17 cellular contexts compared by ENCODE assay signal in genomic region chr3:13771496-13771895, GRCh38.
DNase-seq lines count a peak whose midpoint lies in the region; ATAC-seq lines count a peak whose summit lies in the region.
"Had no signal": no experiment of that assay in that cellular context is flagged by ENCODE, and none has a peak within 500 bp of the region (broad histone marks: within the 10 kb centered on the region; RNA-seq: fewer than 3 reads in every experiment).

No MANE protein-coding gene starts in this region.

- no peak overlapping the region for H2BK15ac ChIP-seq in mesendoderm (replicated peaks; ENCODE audit: low read depth)

- no peak overlapping the region for H3K4me2 ChIP-seq in mesendoderm (ENCODE audit: low read length)

- no peak overlapping the region for H3K9ac ChIP-seq in mesendoderm (ENCODE audit: low read length)

- no peak overlapping the region for H3K23ac ChIP-seq in mesendoderm (ENCODE audit: low read length)

- H3K4me1 Mint-ChIP-seq in T-helper 17 cell, result peaks cover 11% of the 10 kb centered on the region
- H3K4me1 Mint-ChIP-seq: B cell had no signal

- no peak overlapping the region for H3K4me3 Mint-ChIP-seq in T-helper 17 cell
- H3K4me3 Mint-ChIP-seq: B cell had no signal

- H3K4me3 ChIP-seq in mesendoderm (ENCODE audit: low read length), result no peak overlapping the region

- no peak overlapping the region for H4K5ac ChIP-seq in mesendoderm (ENCODE audit: low read length)

- H2BK5ac ChIP-seq in mesendoderm (ENCODE audit: low read length), result no peak overlapping the region

- H3K36me3 ChIP-seq in mesendoderm (ENCODE audit: control insufficient read depth, insufficient read depth, low read length), result no peaks in the 10 kb centered on the region

- H3K27me3 ChIP-seq in mesendoderm (ENCODE audit: insufficient read depth, low read length, poor library complexity), result no peaks in the 10 kb centered on the region

- H3K4me1 ChIP-seq in mesendoderm (ENCODE audit: control insufficient read depth, low read depth, low read length), result peaks cover 6% of the 10 kb centered on the region

- H3K27ac Mint-ChIP-seq in T-helper 17 cell, result peak overlapping the region; percentile 39
- H3K27ac Mint-ChIP-seq: B cell had no signal

- H3K27ac ChIP-seq in mesendoderm (ENCODE audit: low read depth, low read length), result no peak overlapping the region
- H3K27ac ChIP-seq: HL-60 had no signal

- H3K56ac ChIP-seq in mesendoderm (ENCODE audit: low read length), result peak overlapping the region; percentile 0

- H2BK120ac ChIP-seq in mesendoderm (ENCODE audit: low read depth, low read length), result no peak overlapping the region

- no peak overlapping the region for H3K18ac ChIP-seq in mesendoderm (ENCODE audit: low read length)

- H4K8ac ChIP-seq in mesendoderm (ENCODE audit: low read depth, low read length), result no peak overlapping the region

- no CpG with 5 or more reads among the region's 9 CpGs for WGBS in mesendoderm (ENCODE audit: extremely low coverage, insufficient coverage, low lambda C conversion rate)

- H3K79me2 ChIP-seq in mesendoderm (ENCODE audit: control insufficient read depth, insufficient read depth, low read length), result no peaks in the 10 kb centered on the region

- no peaks in the 10 kb centered on the region for H3K36me3 Mint-ChIP-seq in T-helper 17 cell (ENCODE audit: low read depth)
- H3K36me3 Mint-ChIP-seq: CD4-positive, alpha-beta memory T cell had no signal

- H3K9me3 ChIP-seq in T-helper 17 cell (ENCODE audit: control insufficient read depth, low read length, poor library complexity, severe bottlenecking), result no peaks in the 10 kb centered on the region

- H3K4ac ChIP-seq in mesendoderm (ENCODE audit: low read depth, low read length), result no peak overlapping the region

- DNase-seq in activated CD8-positive, alpha-beta memory T cell treated with anti-CD3 and anti-CD28 coated beads, Interleukin-2, amount 50 U/mL, for 48 hours, result peak; percentile 33
- no peak for DNase-seq in activated CD8-positive, alpha-beta memory T cell treated with anti-CD3 and anti-CD28 coated beads for 24 hours
- DNase-seq in T-helper 17 cell (no peak), mesendoderm (no peak), posterior vena cava (ENCODE audit: low spot score) (peak; percentile 34), AG20443 (ENCODE audit: low spot score) (no peak), anterior cingulate cortex (lab: John Stamatoyannopoulos, UW) (no peak), NCI-H748 (lab: John Stamatoyannopoulos, UW; ENCODE audit: unreplicated experiment) (no peak)
- DNase-seq: 8988T; C1 segment of cervical spinal cord; CD4-positive, alpha-beta memory T cell; DMS153; DMS79 treated with DMSO at 0.1 percent for 48 hours; EL had no signal

- no peaks in the 10 kb centered on the region for H3K79me1 ChIP-seq in mesendoderm (ENCODE audit: low read length)

- H3K27me3 Mint-ChIP-seq in T-helper 17 cell, result peaks cover 24% of the 10 kb centered on the region

- ATAC-seq in T-helper 17 cell, result no peak
- ATAC-seq: HCT116 had no signal

- intact Hi-C loops in posterior vena cava (cut with DNase I), result no loop called here

- H2AK5ac ChIP-seq in mesendoderm (ENCODE audit: low read length), result no peak overlapping the region

Comparison
In these comparisons a context has a peak if more than half of its experiments do, and no peak if none do; other contexts are left out.
1. DNase-seq: peak in activated CD8-positive, alpha-beta memory T cell treated with anti-CD3 and anti-CD28 coated beads, Interleukin-2, amount 50 U/mL, for 48 hours (single experiment) and posterior vena cava (single experiment); none in activated CD8-positive, alpha-beta memory T cell treated with anti-CD3 and anti-CD28 coated beads for 24 hours (single experiment), T-helper 17 cell (0 of 3), mesendoderm (single experiment), AG20443 (single experiment), anterior cingulate cortex (0 of 58) and NCI-H748 (single experiment).